8 cellular contexts compared by ENCODE assay signal in genomic region chr1:65165269-65166002, GRCh38. TPM values are rescaled to one million over a fixed set of nuclear protein-coding genes. Genes with fewer than 3 reads are reported as not detected.
DNase-seq lines count a peak whose midpoint lies in the region; ATAC-seq and TF ChIP-seq lines count a peak whose summit lies in the region.

No MANE protein-coding gene starts in this region.

- H3K9me3 Mint-ChIP-seq in CD4-positive, alpha-beta T cell: no peaks in the 10 kb centered on the region

- H3K27ac ChIP-seq in BLaER1: no peak overlapping the region
- no peak overlapping the region for H3K27ac ChIP-seq in PC-9
- H3K27ac ChIP-seq in CD4-positive, alpha-beta T cell (ENCODE audit: low read depth, low read length): no peak overlapping the region

- H3K36me3 ChIP-seq in BLaER1 (peaks cover 12% of the 10 kb centered on the region; the same call in 1 of the 2 replicates), PC-9 (ENCODE audit: low read depth) (no peaks in the 10 kb centered on the region)

- no peak overlapping the region for H3K9ac ChIP-seq in BLaER1

- in situ Hi-C loops in GM13976 (cut with MboI; ENCODE audit: low sequenced_read_pairs, unreplicated experiment): no loop called here

- H3K9me2 ChIP-seq in PC-9 (ENCODE audit: insufficient read depth): no peaks in the 10 kb centered on the region; the same call in 1 of the 2 replicates

- no peak overlapping the region for H2AFZ ChIP-seq in PC-9

- H3K4me2 ChIP-seq in BLaER1 (peak overlapping the region; percentile 57), PC-9 (no peak overlapping the region)

- H3K36me3 Mint-ChIP-seq in CD4-positive, alpha-beta T cell (ENCODE audit: low read depth): no peaks in the 10 kb centered on the region

- CTCF ChIA-PET in PC-9 (lab: Charles Lee): interaction anchor here (0.6 kb wide), 2 partner anchors 14 to 24 kb away, joined by 3 to 6 read pairs; no protein-coding TSS in a partner anchor
- CTCF ChIA-PET in CD4-positive, alpha-beta T cell (lab: Charles Lee): no interaction called here

- H3K4me1 Mint-ChIP-seq in CD4-positive, alpha-beta T cell (ENCODE audit: low read depth): no peaks in the 10 kb centered on the region

- no peak overlapping the region for H3K4me3 Mint-ChIP-seq in CD4-positive, alpha-beta T cell

- BruUV-seq in PC-9 (replicated peaks; lab: Mats Ljungman, UMichigan): no TSS peak

- peak; percentile 55 for DNase-seq in UCSD-AML1 (lab: John Stamatoyannopoulos, UW; ENCODE audit: unreplicated experiment)
- no peak for DNase-seq in GM13976 (ENCODE audit: low spot score)
- no peak for DNase-seq in dedifferentiated amniotic fluid mesenchymal stem cell (ENCODE audit: extremely low spot score)
- no peak for DNase-seq in PC-9
- DNase-seq in CD4-positive, alpha-beta T cell: no peak

- H3K4me3 ChIP-seq in BLaER1 (no peak overlapping the region), PC-9 (no peak overlapping the region)

- H3K27me3 Mint-ChIP-seq in CD4-positive, alpha-beta T cell: no peaks in the 10 kb centered on the region

- POLR2A ChIA-PET in PC-9 (lab: Charles Lee; ENCODE audit: unreplicated experiment): no interaction called here
- POLR2A ChIA-PET in CD4-positive, alpha-beta T cell (lab: Charles Lee): no interaction called here

- H3K4me1 ChIP-seq in BLaER1 (peaks cover 32% of the 10 kb centered on the region), PC-9 (replicated peaks; ENCODE audit: insufficient read depth) (peaks cover 15% of the 10 kb centered on the region)

- H4K20me1 ChIP-seq in BLaER1 (peaks cover 58% of the 10 kb centered on the region; the same call in 1 of the 2 replicates), PC-9 (ENCODE audit: insufficient read depth) (no peaks in the 10 kb centered on the region; the same call in 1 of the 2 replicates)

- H3F3A ChIP-seq in PC-9 (ENCODE audit: insufficient read depth, low read depth): peaks cover 8% of the 10 kb centered on the region

- no peaks in the 10 kb centered on the region for H3K9me3 ChIP-seq in BLaER1
- H3K9me3 ChIP-seq in PC-9 (ENCODE audit: insufficient read depth, low read depth): no peaks in the 10 kb centered on the region
- no peaks in the 10 kb centered on the region for H3K9me3 ChIP-seq in CD4-positive, alpha-beta T cell (ENCODE audit: control insufficient read depth, low read length)

- peak; percentile 65 for ATAC-seq in GM19397 (IDR thresholded peaks at IDR 0.05; ENCODE audit: unreplicated experiment)
- peak; percentile 82 for ATAC-seq in HG03196 (IDR thresholded peaks at IDR 0.05; ENCODE audit: unreplicated experiment)
- no peak for ATAC-seq in CD4-positive, alpha-beta T cell (ENCODE audit: poor library complexity)

- peaks cover 48% of the 10 kb centered on the region for H3K79me2 ChIP-seq in PC-9 (ENCODE audit: low read depth)

- intact Hi-C loops in PC-9 (cut with micrococcal nuclease; ENCODE audit: unreplicated experiment): no loop called here
- intact Hi-C loops in CD4-positive, alpha-beta T cell (cut with DNase I, micrococcal nuclease): no loop called here

- TF ChIP-seq CTCF in GM13976 (IDR thresholded peaks at IDR 0.05; ENCODE audit: borderline replicate concordance, control extremely low read depth, extremely low read depth, insufficient read depth, missing control alignments) (no peak), PC-9 (conservative IDR thresholded peaks at IDR 0.05) (no peak)
- TF ChIP-seq CTCF in CD4-positive, alpha-beta T cell (IDR thresholded peaks at IDR 0.05): no peak

- no peak overlapping the region for H3K27ac Mint-ChIP-seq in CD4-positive, alpha-beta T cell

- H3K27me3 ChIP-seq in BLaER1 (no peaks in the 10 kb centered on the region), PC-9 (ENCODE audit: insufficient read depth, low read depth) (no peaks in the 10 kb centered on the region)
- H3K27me3 ChIP-seq in CD4-positive, alpha-beta T cell (ENCODE audit: control insufficient read depth, insufficient read depth, low read length): no peaks in the 10 kb centered on the region

RNA-seq across cellular contexts. Expression of gene AK4, which starts 17.4 kb away (rescaled TPM):
- 16.5 and 17.6 TPM in 2 replicates for total RNA-seq in PC-9 (2021)
- under 1 TPM; 0.08 to 0.14 TPM for total RNA-seq in CD4-positive, alpha-beta T cell

Comparison
In these comparisons a context has a peak if more than half of its experiments do, and no peak if none do; other contexts are left out.
1. RNA of gene AK4, which starts 17.4 kb away (total RNA-seq): 16.5 to 17.6 TPM in PC-9; 0.08 to 0.14 TPM in CD4-positive, alpha-beta T cell; every median in the first group is over 10 times any median in the second.